Comparison of ENCODE assay signal across 24 cellular contexts in the genomic region with DNA sequence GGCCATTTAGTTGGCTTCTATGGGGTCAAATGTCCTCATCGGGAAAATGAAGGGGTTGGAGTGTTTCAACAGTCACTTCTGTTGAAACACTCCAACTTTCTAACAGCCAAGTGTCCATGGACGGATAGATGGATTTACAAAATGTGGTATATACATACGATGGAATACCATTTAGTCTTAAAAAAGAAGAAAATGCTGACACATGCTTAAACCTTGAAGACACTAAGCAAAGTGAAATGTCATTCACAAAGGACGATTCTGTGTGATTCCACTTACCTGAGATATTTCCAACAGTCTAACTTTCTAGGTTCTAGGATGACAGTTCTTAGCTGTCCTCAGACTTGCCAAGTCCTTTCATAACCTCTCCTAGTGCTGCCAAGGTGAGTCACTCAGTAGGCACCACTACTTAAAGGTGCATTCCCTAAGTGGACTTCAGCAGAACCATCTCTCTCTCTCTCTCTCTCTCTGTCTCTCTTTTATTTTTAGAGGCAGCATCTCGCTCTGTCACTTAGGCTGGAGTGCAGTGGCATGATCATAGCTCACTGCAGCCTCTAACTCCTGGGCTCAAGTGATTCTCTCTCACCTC.
DNase-seq lines count a peak whose midpoint lies in the region; ATAC-seq and TF ChIP-seq lines count a peak whose summit lies in the region.
"Had no signal": no experiment of that assay in that cellular context is flagged by ENCODE, and none has a peak within 500 bp of the region (broad histone marks: within the 10 kb centered on the region; RNA-seq: fewer than 3 reads in every experiment).

No MANE protein-coding gene starts in this region.

- H3K9ac ChIP-seq in IMR-90 (ENCODE audit: low read depth, low read length) = no peak overlapping the region

- no peak overlapping the region for H4K8ac ChIP-seq in IMR-90 (ENCODE audit: low read depth in 2 of 2, low read length in 2 of 2)

- H3K4me1 Mint-ChIP-seq in activated CD4-positive, alpha-beta T cell treated with anti-CD3 and anti-CD28 coated beads, Interleukin-2, amount 10 ng/mL, durations not matched to agents 7 days and 5 days = no peaks in the 10 kb centered on the region
- H3K4me1 Mint-ChIP-seq: CD4-positive, CD25-positive, alpha-beta regulatory T cell; naive B cell; stimulated activated naive CD8-positive, alpha-beta T cell treated with anti-CD3 and anti-CD28 coated beads, Interleukin-15, amount 100 ng/mL, for 72 hours had no signal

- H2BK5ac ChIP-seq in IMR-90 (ENCODE audit: low read depth, low read length, poor library complexity, severe bottlenecking) = no peak overlapping the region

- H3K4me3 Mint-ChIP-seq in activated CD4-positive, alpha-beta T cell treated with anti-CD3 and anti-CD28 coated beads, Interleukin-2, amount 10 ng/mL, durations not matched to agents 7 days and 5 days = no peak overlapping the region
- H3K4me3 Mint-ChIP-seq: activated T-cell treated with anti-CD3 and anti-CD28 coated beads, Interleukin-2, amount 50 U/mL, for 4 hours; CD4-positive, CD25-positive, alpha-beta regulatory T cell; naive B cell; stimulated activated naive CD8-positive, alpha-beta T cell treated with anti-CD3 and anti-CD28 coated beads, Interleukin-15, amount 100 ng/mL, for 72 hours had no signal

- TF ChIP-seq EP300 in sigmoid colon (IDR thresholded peaks at IDR 0.05) = no peak

- H2BK20ac ChIP-seq in IMR-90 (ENCODE audit: low read depth, low read length) = no peak overlapping the region

- CTCF ChIA-PET in IMR-90 (lab: Yijun Ruan, JAX) = no interaction called here
- CTCF ChIA-PET in activated CD4-positive, alpha-beta T cell treated with anti-CD3 and anti-CD28 coated beads, Interleukin-2, amount 10 ng/mL, durations not matched to agents 7 days and 5 days (lab: Charles Lee) = interaction anchor here (1.3 kb wide), 1 partner anchor 12 kb away, joined by 3 read pairs; no protein-coding TSS in a partner anchor

- H3K14ac ChIP-seq in IMR-90 (replicated peaks; ENCODE audit: low read depth, low read length) = no peak overlapping the region

- no peaks in the 10 kb centered on the region for H3K36me3 Mint-ChIP-seq in activated CD4-positive, alpha-beta T cell treated with anti-CD3 and anti-CD28 coated beads, Interleukin-2, amount 10 ng/mL, durations not matched to agents 7 days and 5 days (ENCODE audit: low read depth)
- H3K36me3 Mint-ChIP-seq: CD4-positive, CD25-positive, alpha-beta regulatory T cell; naive B cell had no signal

- no peak overlapping the region for H3K56ac ChIP-seq in IMR-90 (ENCODE audit: extremely low read depth, insufficient read depth, low read length)

- H3K18ac ChIP-seq in IMR-90 (ENCODE audit: low read depth, low read length) = no peak overlapping the region

- H3K9me1 ChIP-seq in IMR-90 (ENCODE audit: insufficient read depth, low read length) = peaks cover 6% of the 10 kb centered on the region

- no peak overlapping the region for H3K4ac ChIP-seq in IMR-90 (ENCODE audit: low read depth, low read length)

- H3K27ac Mint-ChIP-seq in activated CD4-positive, alpha-beta T cell treated with anti-CD3 and anti-CD28 coated beads, Interleukin-2, amount 10 ng/mL, durations not matched to agents 7 days and 5 days = no peak overlapping the region
- H3K27ac Mint-ChIP-seq: CD4-positive, CD25-positive, alpha-beta regulatory T cell; naive B cell; stimulated activated naive CD8-positive, alpha-beta T cell treated with anti-CD3 and anti-CD28 coated beads, Interleukin-15, amount 100 ng/mL, for 72 hours had no signal

- H3K79me1 ChIP-seq in IMR-90 (ENCODE audit: low read depth in 1 of 2, low read length in 2 of 2) = peaks cover 0 to 3% of the 10 kb centered on the region in 2 experiments; a peak in 1 of 4 replicates

- ATAC-seq in IMR-90 (ENCODE audit: low read depth) (no peak), RWPE2 (ENCODE audit: low read depth) (peak; percentile 94), GM19395 (IDR thresholded peaks at IDR 0.05; ENCODE audit: unreplicated experiment) (no peak), GM21367 (IDR thresholded peaks at IDR 0.05; ENCODE audit: unreplicated experiment) (no peak)
- ATAC-seq: activated T-cell treated with anti-CD3 and anti-CD28 coated beads, Interleukin-2, amount 50 U/mL, for 4 hours; SK-N-SH treated with all-trans-retinoic acid at 6 μM for 48 hours; stimulated activated naive CD8-positive, alpha-beta T cell treated with anti-CD3 and anti-CD28 coated beads, Interleukin-15, amount 100 ng/mL, for 72 hours had no signal

- no peaks in the 10 kb centered on the region for H3K27me3 ChIP-seq in IMR-90 (ENCODE audit: control insufficient read depth, insufficient read depth, low read length)
- H3K27me3 ChIP-seq in RWPE2 (ENCODE audit: insufficient read depth, poor library complexity, severe bottlenecking) = no peaks in the 10 kb centered on the region
- H3K27me3 ChIP-seq in sigmoid colon = no peaks in the 10 kb centered on the region
- H3K27me3 ChIP-seq: heart right ventricle, tibial artery had no signal

- no peak overlapping the region for H4K91ac ChIP-seq in IMR-90 (ENCODE audit: insufficient read depth, low read depth, low read length)

- H4K5ac ChIP-seq in IMR-90 (ENCODE audit: low read depth, low read length) = no peak overlapping the region

- no peak for TF ChIP-seq POLR2A in IMR-90 (IDR thresholded peaks at IDR 0.05; ENCODE audit: low read depth, low read length)
- TF ChIP-seq POLR2A in sigmoid colon (IDR thresholded peaks at IDR 0.05) = no peak

- POLR2A ChIA-PET in IMR-90 (lab: Charles Lee; ENCODE audit: unreplicated experiment) = interaction anchor here (0.6 kb wide), 1 partner anchor 71 kb away, joined by 5 read pairs; no protein-coding TSS in a partner anchor
- POLR2A ChIA-PET in activated CD4-positive, alpha-beta T cell treated with anti-CD3 and anti-CD28 coated beads, Interleukin-2, amount 10 ng/mL, durations not matched to agents 7 days and 5 days (lab: Charles Lee) = no interaction called here

- H3K4me2 ChIP-seq in IMR-90 (ENCODE audit: low read depth, low read length) = no peak overlapping the region

- TF ChIP-seq CTCF in IMR-90 (conservative IDR thresholded peaks at IDR 0.05; ENCODE audit: low read depth, low read length) (no peak), RWPE2 (IDR thresholded peaks at IDR 0.05; ENCODE audit: poor library complexity, severe bottlenecking) (no peak), sigmoid colon (IDR thresholded peaks at IDR 0.05) (no peak)

- WGBS in IMR-90 (ENCODE audit: extremely low coverage in 2 of 2, insufficient read length in 1 of 2), 2 experiments = 90% methylated on average over 2 of the region's 5 CpGs; no CpG with 5 or more reads in 1 of the 2 experiments
- 85 to 92% methylated on average over 5 of the region's 5 CpGs for WGBS in sigmoid colon, 2 donors

- peak; percentile 41 for DNase-seq in IMR-90
- DNase-seq in RWPE2 (ENCODE audit: low spot score) = no peak
- DNase-seq in fibroblast of gingiva (ENCODE audit: low read depth) = peak; percentile 25
- peak; percentile 26 for DNase-seq in sigmoid colon
- DNase-seq in activated CD4-positive, alpha-beta T cell treated with anti-CD3 and anti-CD28 coated beads, Interleukin-2, amount 10 ng/mL, durations not matched to agents 7 days and 5 days = no peak
- DNase-seq: activated CD4-positive, alpha-beta T cell treated with anti-CD3 and anti-CD28 coated beads for 48 hours; activated naive CD4-positive, alpha-beta T cell; activated T-cell treated with anti-CD3 and anti-CD28 coated beads, Interleukin-2, amount 50 U/mL, for 4 hours; CD4-positive, CD25-positive, alpha-beta regulatory T cell; heart right ventricle; Karpas-422; left cardiac atrium; naive B cell; NCI-H1048; NCI-H187 treated with DMSO at 0.1 percent for 48 hours; NCI-H69; nucleus accumbens; retina; stimulated activated naive CD8-positive, alpha-beta T cell treated with anti-CD3 and anti-CD28 coated beads, Interleukin-15, amount 100 ng/mL, for 72 hours had no signal

- H4K20me1 ChIP-seq in IMR-90 (ENCODE audit: insufficient read depth, low read length) = no peaks in the 10 kb centered on the region; the same call in 1 of the 2 replicates

- no peak overlapping the region for H2AFZ ChIP-seq in IMR-90 (replicated peaks; ENCODE audit: low read length, poor library complexity)

- no peak overlapping the region for H2AK5ac ChIP-seq in IMR-90 (ENCODE audit: low read depth, low read length)

- H3K4me3 ChIP-seq in IMR-90 (ENCODE audit: insufficient read depth, low read depth, low read length) (no peak overlapping the region), RWPE2 (ENCODE audit: severe bottlenecking) (no peak overlapping the region), sigmoid colon (no peak overlapping the region)
- H3K4me3 ChIP-seq: coronary artery, heart right ventricle, tibial artery had no signal

- H3K9me3 Mint-ChIP-seq in activated CD4-positive, alpha-beta T cell treated with anti-CD3 and anti-CD28 coated beads, Interleukin-2, amount 10 ng/mL, durations not matched to agents 7 days and 5 days = no peaks in the 10 kb centered on the region
- H3K9me3 Mint-ChIP-seq: activated T-cell treated with anti-CD3 and anti-CD28 coated beads, Interleukin-2, amount 50 U/mL, for 4 hours; CD4-positive, CD25-positive, alpha-beta regulatory T cell; naive B cell; stimulated activated naive CD8-positive, alpha-beta T cell treated with anti-CD3 and anti-CD28 coated beads, Interleukin-15, amount 100 ng/mL, for 72 hours had no signal

- dilution Hi-C loops in IMR-90 (cut with HindIII; ENCODE audit: low sequenced_read_pairs, unreplicated experiment) = no loop called here

- no peak overlapping the region for H2BK120ac ChIP-seq in IMR-90 (ENCODE audit: low read depth, low read length)

- H3K27ac ChIP-seq in IMR-90 (ENCODE audit: insufficient read depth, low read length) (no peak overlapping the region), RWPE2 (ENCODE audit: poor library complexity, severe bottlenecking) (no peak overlapping the region), sigmoid colon (peak overlapping the region in 1 of 4 donors; percentile 54)
- H3K27ac ChIP-seq: coronary artery, tibial artery had no signal

- in situ Hi-C loops in IMR-90 (cut with MboI; ENCODE audit: low sequenced_read_pairs) = no loop called here

- TF ChIP-seq RAD21 in IMR-90 (IDR thresholded peaks at IDR 0.05; ENCODE audit: low read length) = no peak

- H2BK15ac ChIP-seq in IMR-90 (ENCODE audit: low read depth, low read length) = no peak overlapping the region

- intact Hi-C loops in IMR-90 (cut with micrococcal nuclease) = no loop called here
- intact Hi-C loops in sigmoid colon (cut with DNase I) = no loop called here

- H3K9me3 ChIP-seq in IMR-90 (ENCODE audit: control insufficient read depth, insufficient read depth, low read length) (no peaks in the 10 kb centered on the region), RWPE2 (ENCODE audit: severe bottlenecking) (no peaks in the 10 kb centered on the region), sigmoid colon (no peaks in the 10 kb centered on the region)
- H3K9me3 ChIP-seq: heart right ventricle, tibial artery had no signal

- H3K23ac ChIP-seq in IMR-90 (ENCODE audit: low read depth, low read length) = no peak overlapping the region

- H3K4me1 ChIP-seq in IMR-90 (ENCODE audit: control insufficient read depth, insufficient read depth, low read length) (peaks cover 8% of the 10 kb centered on the region), RWPE2 (ENCODE audit: insufficient read depth, poor library complexity, severe bottlenecking) (peaks cover 9% of the 10 kb centered on the region), sigmoid colon (peaks cover 0 to 14% (median 12%) of the 10 kb centered on the region in 4 donors)

- H3K36me3 ChIP-seq in IMR-90 (ENCODE audit: control insufficient read depth, insufficient read depth, low read length) (peaks cover 46% of the 10 kb centered on the region), RWPE2 (ENCODE audit: low read depth) (no peaks in the 10 kb centered on the region), sigmoid colon (peaks cover 0 to 7% (median 0%) of the 10 kb centered on the region in 4 donors)
- H3K36me3 ChIP-seq: tibial artery had no signal

- BruUV-seq in IMR-90 (replicated peaks; lab: Mats Ljungman, UMichigan) = no TSS peak

- no peak overlapping the region for H2AK9ac ChIP-seq in IMR-90 (replicated peaks; ENCODE audit: low read depth, low read length, poor library complexity)

- peaks cover 26% of the 10 kb centered on the region for H3K27me3 Mint-ChIP-seq in activated CD4-positive, alpha-beta T cell treated with anti-CD3 and anti-CD28 coated beads, Interleukin-2, amount 10 ng/mL, durations not matched to agents 7 days and 5 days

Comparison
In these comparisons a context has a peak if more than half of its experiments do, and no peak if none do; other contexts are left out.
1. DNase-seq: peak in IMR-90 (single experiment), fibroblast of gingiva (single experiment) and sigmoid colon (single experiment); none in RWPE2 (single experiment) and activated CD4-positive, alpha-beta T cell treated with anti-CD3 and anti-CD28 coated beads, Interleukin-2, amount 10 ng/mL, durations not matched to agents 7 days and 5 days (single experiment).